8 cellular contexts compared by ENCODE assay signal in genomic region chr21:31557956-31558838, GRCh38.
DNase-seq lines count a peak whose midpoint lies in the region; ATAC-seq, FAIRE-seq and TF ChIP-seq lines count a peak whose summit lies in the region.

No MANE protein-coding gene starts in this region.

- H3K4me3 ChIP-seq in stomach smooth muscle (ENCODE audit: low read length in 2 of 2): peak overlapping the region; percentile 74 to 77

- FAIRE-seq in urothelium cell line (lab: Jason Lieb, UNC): no peak

- no peak for TF ChIP-seq RAD21 in Ishikawa (IDR thresholded peaks at IDR 0.05; ENCODE audit: low read depth)

- H3K4me1 ChIP-seq in stomach smooth muscle (ENCODE audit: control insufficient read depth, insufficient read depth, low read length): peaks cover 25% of the 10 kb centered on the region

- peak; percentile 11 for ATAC-seq in GM18498 (IDR thresholded peaks at IDR 0.05; ENCODE audit: unreplicated experiment)
- peak; percentile 0 to 1 for ATAC-seq in activated CD4-positive, CD25-positive, alpha-beta regulatory T cell treated with anti-CD3 and anti-CD28 coated beads, Interleukin-2, amount 50 U/mL, for 24 hours
- ATAC-seq in HG02870 (IDR thresholded peaks at IDR 0.05; ENCODE audit: unreplicated experiment): no peak

- no peaks in the 10 kb centered on the region for H3K9me3 ChIP-seq in stomach smooth muscle (ENCODE audit: control insufficient read depth in 2 of 2, low read length in 2 of 2)

- H3K9ac ChIP-seq in stomach smooth muscle (ENCODE audit: low read length in 2 of 2): no peak overlapping the region

- peak; percentile 8 for DNase-seq in dermis blood vessel endothelial cell
- DNase-seq in middle frontal gyrus (ENCODE audit: extremely low spot score, low spot score): peak; percentile 40
- DNase-seq in urothelium cell line (ENCODE audit: low spot score): no peak

- no peak overlapping the region for H3K27ac ChIP-seq in stomach smooth muscle (ENCODE audit: low read length)

- TF ChIP-seq EP300 in Ishikawa (IDR thresholded peaks at IDR 0.05; ENCODE audit: borderline replicate concordance): no peak

- no peaks in the 10 kb centered on the region for H3K36me3 ChIP-seq in stomach smooth muscle (ENCODE audit: control insufficient read depth in 2 of 2, insufficient read depth in 2 of 2, low read length in 2 of 2)

- peaks cover 32 to 33% of the 10 kb centered on the region in 2 donors for H3K27me3 ChIP-seq in stomach smooth muscle (ENCODE audit: control insufficient read depth in 1 of 2, insufficient read depth in 2 of 2, low read length in 2 of 2)

TF ChIP-seq in Ishikawa, 13 proteins besides CTCF, POLR2A, EP300 and RAD21:
- TF ChIP-seq ZBTB7A (IDR thresholded peaks at IDR 0.05; ENCODE audit: low read depth) (0 out of 2 replicates have a peak, but pooled peaks have one; percentile 32), MAX (IDR thresholded peaks at IDR 0.05) (no peak), CREB1 (IDR thresholded peaks at IDR 0.05; ENCODE audit: low read depth) (no peak), TEAD4 (IDR thresholded peaks at IDR 0.05) (no peak)
